Comparison of ENCODE assay signal across 7 cellular contexts in the genomic region with DNA sequence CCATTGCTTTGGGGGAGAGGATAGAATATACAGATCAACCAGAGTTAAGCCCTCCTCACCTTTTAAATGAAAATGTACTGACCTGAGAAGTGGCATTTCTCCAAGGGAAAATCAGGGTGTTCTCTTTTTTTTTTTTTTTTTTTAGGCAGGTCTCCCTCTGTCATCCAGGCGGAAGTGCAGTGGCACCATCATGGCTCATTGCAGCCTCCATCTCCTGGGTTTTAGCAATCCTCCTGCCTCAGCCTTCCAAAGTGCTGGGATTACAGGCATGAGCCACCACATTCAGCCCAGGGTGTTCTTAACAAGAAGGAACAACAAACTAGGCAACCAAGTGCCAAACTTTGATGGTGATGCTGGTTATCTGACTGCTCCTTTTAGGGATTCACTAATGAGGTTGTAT.
"Had no signal": no experiment of that assay in that cellular context is flagged by ENCODE, and none has a peak within 500 bp of the region (broad histone marks: within the 10 kb centered on the region; RNA-seq: fewer than 3 reads in every experiment).

No MANE protein-coding gene starts in this region.

- DNase-seq: GM23248, H7, HFFc6, KBM-7 had no signal

- H3K9ac ChIP-seq: GM23248 had no signal

- H3K27ac ChIP-seq: GM23248 had no signal

- FAIRE-seq: HTR-8/SVneo had no signal

- H2AFZ ChIP-seq: GM23248 had no signal

- H3K9me3 ChIP-seq: HAP-1 had no signal

- H3K4me3 ChIP-seq: GM23248, HAP-1 had no signal

- ATAC-seq: HCT116 had no signal
